In genomic region chr5:68288756-68289134, GRCh38 we compare ENCODE assay signal across 8 cellular contexts.
DNase-seq lines count a peak whose midpoint lies in the region; ATAC-seq and TF ChIP-seq lines count a peak whose summit lies in the region.

No MANE protein-coding gene starts in this region.

- H3K9me3 Mint-ChIP-seq in CD4-positive, alpha-beta T cell, result no peaks in the 10 kb centered on the region

- DNase-seq in CD4-positive, alpha-beta T cell, result no peak
- DNase-seq in caudate nucleus (lab: John Stamatoyannopoulos, UW) (peak in 19 of 61 donors; percentile 29 to 73 (median 63)), lower leg skin (ENCODE audit: low spot score in 2 of 2) (no peak), tibial artery (peak in 1 of 2 donors; percentile 69), NCI-H345 (lab: John Stamatoyannopoulos, UW) (no peak), GM10266 (ENCODE audit: extremely low spot score) (no peak)

- intact Hi-C loops in CD4-positive, alpha-beta T cell (cut with DNase I, micrococcal nuclease), result loop anchor here (1.0 to 10.0 kb wide), 7 partner anchors 36 to 1284 kb away; partner anchors contain the start of gene SLC30A5 (in 1 of the 2)
- intact Hi-C loops in lower leg skin (cut with DNase I; ENCODE audit: low total_unique reads) (loop anchor here (5.0 to 10.0 kb wide), 2 partner anchors 166 to 674 kb away; no protein-coding TSS in a partner anchor), tibial artery (cut with DNase I; ENCODE audit: low total_unique reads) (loop anchor here (5.0 kb wide), 2 partner anchors 174 to 674 kb away; no protein-coding TSS in a partner anchor)

- POLR2A ChIA-PET in CD4-positive, alpha-beta T cell (lab: Charles Lee), result interaction anchor here (0.9 to 3.5 kb wide), 9 partner anchors 9 to 170 kb away, joined by 3 to 18 read pairs (median 4); partner anchors contain the start of gene PIK3R1

- peak; percentile 2 for ATAC-seq in CD4-positive, alpha-beta T cell (ENCODE audit: poor library complexity)
- ATAC-seq in GM21360 (IDR thresholded peaks at IDR 0.05; ENCODE audit: unreplicated experiment), result peak; percentile 23

- peak overlapping the region; percentile 45 for H3K27ac ChIP-seq in CD4-positive, alpha-beta T cell (ENCODE audit: low read depth, low read length)
- H3K27ac ChIP-seq in KOPT-K1 (ENCODE audit: low read depth, low read length, poor library complexity, severe bottlenecking) (peak overlapping the region; percentile 91), caudate nucleus (ENCODE audit: low read depth, low read length) (peak overlapping the region; percentile 89), tibial artery (peak overlapping the region; percentile 76 to 86)

- CTCF ChIA-PET in CD4-positive, alpha-beta T cell (lab: Charles Lee), result interaction anchor here (1.6 to 3.2 kb wide), 4 partner anchors 9 to 171 kb away, joined by 6 to 16 read pairs (median 10); no protein-coding TSS in a partner anchor

- H3K36me3 ChIP-seq in KOPT-K1 (ENCODE audit: insufficient read depth, low read length), result peaks cover 64% of the 10 kb centered on the region
- H3K36me3 ChIP-seq in tibial artery, result peaks cover 23 to 34% (median 23%) of the 10 kb centered on the region in 3 donors

- H3K4me1 ChIP-seq in tibial artery, result peaks cover 0 to 85% (median 56%) of the 10 kb centered on the region in 4 donors

- WGBS in lower leg skin, 2 donors, result 17 to 19% methylated on average over 9 of the region's 9 CpGs

- no peak for TF ChIP-seq POLR2A in lower leg skin (IDR thresholded peaks at IDR 0.05)

- H3K4me3 Mint-ChIP-seq in CD4-positive, alpha-beta T cell, result peak overlapping the region; percentile 94

- TF ChIP-seq CTCF in CD4-positive, alpha-beta T cell (IDR thresholded peaks at IDR 0.05), result no peak
- TF ChIP-seq CTCF in lower leg skin (IDR thresholded peaks at IDR 0.05), result no peak
- no peak for TF ChIP-seq CTCF in tibial artery (IDR thresholded peaks at IDR 0.05)
- TF ChIP-seq CTCF in GM10266 (IDR thresholded peaks at IDR 0.05; ENCODE audit: control insufficient read depth, insufficient read depth, low read depth, missing control alignments), result no peak

- peak overlapping the region; percentile 91 for H3K27ac Mint-ChIP-seq in CD4-positive, alpha-beta T cell

- H3K4me3 ChIP-seq in lower leg skin (ENCODE audit: low read depth, poor library complexity, severe bottlenecking), result peak overlapping the region; percentile 39
- H3K4me3 ChIP-seq in tibial artery, result peak overlapping the region; percentile 53 to 55

- peaks cover 90% of the 10 kb centered on the region for H3K36me3 Mint-ChIP-seq in CD4-positive, alpha-beta T cell (ENCODE audit: low read depth)

- no peaks in the 10 kb centered on the region for H3K27me3 Mint-ChIP-seq in CD4-positive, alpha-beta T cell

- peaks cover 88% of the 10 kb centered on the region for H3K4me1 Mint-ChIP-seq in CD4-positive, alpha-beta T cell (ENCODE audit: low read depth)

- no peaks in the 10 kb centered on the region for H3K9me3 ChIP-seq in CD4-positive, alpha-beta T cell (ENCODE audit: control insufficient read depth, low read length)
- H3K9me3 ChIP-seq in KOPT-K1 (ENCODE audit: insufficient read depth, low read length, poor library complexity, severe bottlenecking), result no peaks in the 10 kb centered on the region
- no peaks in the 10 kb centered on the region for H3K9me3 ChIP-seq in tibial artery

- no peaks in the 10 kb centered on the region for H3K27me3 ChIP-seq in CD4-positive, alpha-beta T cell (ENCODE audit: control insufficient read depth, insufficient read depth, low read length)
- no peaks in the 10 kb centered on the region for H3K27me3 ChIP-seq in tibial artery
